In the genomic region with DNA sequence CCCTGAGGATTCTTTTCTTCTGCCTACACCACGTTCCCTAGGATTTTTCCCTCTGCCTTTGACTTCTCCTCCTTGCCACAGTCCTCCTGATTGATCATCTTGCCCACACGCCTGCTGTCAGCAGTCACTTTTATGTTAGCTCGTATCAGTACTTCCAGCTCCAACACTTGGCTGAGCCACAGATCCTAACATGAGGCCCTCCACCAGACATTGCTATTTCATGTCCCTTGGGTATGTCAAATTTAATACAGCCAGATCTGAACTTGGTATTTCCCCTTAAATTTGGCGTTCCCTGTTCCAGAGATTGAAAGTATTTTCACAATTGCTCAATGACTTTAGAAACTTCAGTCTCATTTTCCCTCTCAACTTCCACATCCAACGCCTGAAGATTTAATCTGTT, we compare ENCODE assay signal across 19 cellular contexts.
A peak's percentile ranks its signal among the peaks of the same experiment; 100 is the strongest.
DNase-seq lines count a peak whose midpoint lies in the region; ATAC-seq and TF ChIP-seq lines count a peak whose summit lies in the region.
"Had no signal": no experiment of that assay in that cellular context is flagged by ENCODE, and none has a peak within 500 bp of the region (broad histone marks: within the 10 kb centered on the region; RNA-seq: fewer than 3 reads in every experiment).

No MANE protein-coding gene starts in this region.

- H3K4me1 ChIP-seq in DND-41 (ENCODE audit: insufficient read depth, low read length), result no peaks in the 10 kb centered on the region
- H3K4me1 ChIP-seq: SJCRH30 had no signal

- H3K4me2 ChIP-seq in DND-41 (ENCODE audit: insufficient read depth, low read length), result no peak overlapping the region

- H2AFZ ChIP-seq in DND-41 (ENCODE audit: low read depth, low read length), result peak overlapping the region; percentile 38; the same call in 1 of the 2 replicates

- TF ChIP-seq CTCF in DND-41 (IDR thresholded peaks at IDR 0.05; ENCODE audit: borderline replicate concordance, extremely low read depth, low read length, poor library complexity, severe bottlenecking) (no peak), RWPE1 (conservative IDR thresholded peaks at IDR 0.05; ENCODE audit: low read depth) (no peak)

- H3K27ac ChIP-seq in DND-41 (ENCODE audit: low read length), result no peak overlapping the region
- H3K27ac ChIP-seq in RWPE1, result no peak overlapping the region
- H3K27ac ChIP-seq: SJCRH30 had no signal

- H4K20me1 ChIP-seq in DND-41 (ENCODE audit: insufficient read depth, low read length), result no peaks in the 10 kb centered on the region

- POLR2A ChIA-PET in RWPE1 (lab: Yijun Ruan, JAX; ENCODE audit: low non-redundant PET), result no interaction called here

- no peaks in the 10 kb centered on the region for H3K36me3 ChIP-seq in DND-41 (ENCODE audit: insufficient read depth, low read length)
- H3K36me3 ChIP-seq: SJCRH30 had no signal

- DNase-seq in NOMO-1 treated with DMSO at 0.1 percent for 48 hours (lab: John Stamatoyannopoulos, UW; ENCODE audit: unreplicated experiment) (peak; percentile 26), NOMO-1 treated with dmso at 0.1 percent for 144 hours (lab: John Stamatoyannopoulos, UW; ENCODE audit: unreplicated experiment) (no peak), DND-41 (no peak), fibroblast of gingiva (ENCODE audit: low read depth) (peak; percentile 35), sciatic nerve (ENCODE audit: low spot score) (no peak), RWPE1 (ENCODE audit: low spot score) (no peak), GF-D8 (lab: John Stamatoyannopoulos, UW) (no peak)
- DNase-seq: 8988T; ACHN; Calu3; DMS79 treated with DMSO at 0.1 percent for 48 hours; NCI-H2029; NCI-H446; NCI-H524 treated with DMSO at 0.1 percent for 48 hours; NCI-H82; NK-92 treated with Interleukin-12 subunit alpha and Interleukin-12 subunit beta, amount 100 ng/mL, for 24 hours; SJCRH30 had no signal

- intact Hi-C loops in sciatic nerve (cut with DNase I), result no loop called here

- no peak overlapping the region for H3K4me3 ChIP-seq in DND-41 (ENCODE audit: low read depth in 1 of 2, low read length in 2 of 2)
- H3K4me3 ChIP-seq: SJCRH30 had no signal

- ATAC-seq in DND-41 (ENCODE audit: insufficient read depth, low read depth) (no peak), sciatic nerve (peak; percentile 77)
- ATAC-seq: Panc1, SK-N-SH treated with all-trans-retinoic acid at 6 μM for 48 hours had no signal

- no peaks in the 10 kb centered on the region for H3K79me2 ChIP-seq in DND-41 (ENCODE audit: insufficient read depth, low read length)

- CTCF ChIA-PET in RWPE1 (lab: Yijun Ruan, JAX), result no interaction called here

- no peaks in the 10 kb centered on the region for H3K9me3 ChIP-seq in DND-41 (ENCODE audit: insufficient read depth, low read length, severe bottlenecking)
- H3K9me3 ChIP-seq: SJCRH30 had no signal

- H3K27me3 ChIP-seq in DND-41 (ENCODE audit: insufficient read depth, low read length, poor library complexity), result no peaks in the 10 kb centered on the region
- H3K27me3 ChIP-seq: SJCRH30 had no signal

- no peak overlapping the region for H3K9ac ChIP-seq in DND-41 (ENCODE audit: low read depth, low read length)

Comparison
In these comparisons a context has a peak if more than half of its experiments do, and no peak if none do; other contexts are left out.
1. DNase-seq: peak in NOMO-1 treated with DMSO at 0.1 percent for 48 hours (single experiment) and fibroblast of gingiva (single experiment); none in NOMO-1 treated with dmso at 0.1 percent for 144 hours (single experiment), DND-41 (single experiment), sciatic nerve (single experiment), RWPE1 (single experiment) and GF-D8 (single experiment).